24 cellular contexts compared by ENCODE assay signal in genomic region chr11:34870548-34871209, GRCh38.
"Had no signal": no experiment of that assay in that cellular context is flagged by ENCODE, and none has a peak within 500 bp of the region (broad histone marks: within the 10 kb centered on the region; RNA-seq: fewer than 3 reads in every experiment).

No MANE protein-coding gene starts in this region.

- H3K27me3 ChIP-seq: colonic mucosa, foreskin keratinocyte, pancreas, stomach, transverse colon had no signal

- H3K36me3 ChIP-seq: colonic mucosa, pancreas, prostate gland, thoracic aorta, transverse colon had no signal

- H3K4me1 ChIP-seq: colonic mucosa, foreskin keratinocyte, pancreas, prostate gland, stomach had no signal

- H3K27ac ChIP-seq: colonic mucosa, foreskin keratinocyte, pancreas, prostate gland, skin epidermis, stomach, thoracic aorta, transverse colon had no signal

- ATAC-seq: foreskin keratinocyte, left ventricle myocardium superior, pancreas, sciatic nerve had no signal

- H3K9me3 ChIP-seq: colonic mucosa, pancreas, prostate gland, stomach, thoracic aorta, transverse colon had no signal

- H3K4me3 ChIP-seq: colonic mucosa, lung, pancreas, prostate gland, skin epidermis, stomach, thoracic aorta, transverse colon had no signal

- DNase-seq: colonic mucosa; dermis blood vessel endothelial cell; endodermal cell; erythroblast; foreskin keratinocyte; immature natural killer cell; left ventricle myocardium superior; mesenchymal stem cell; midbrain; naive B cell; occipital lobe; pancreas; retina; stimulated activated CD4-positive, alpha-beta T cell treated with anti-CD3 and anti-CD28 coated beads, Interleukin-2, amount 100 ng/mL, for 24 hours; stimulated activated CD4-positive, alpha-beta T cell treated with anti-CD3 and anti-CD28 coated beads, Interleukin-4, amount 100 ng/mL, for 4 hours; stimulated activated naive CD4-positive, alpha-beta T cell; stomach; substantia nigra; transverse colon had no signal
